Comparison of ENCODE assay signal across 13 cellular contexts in the genomic region with DNA sequence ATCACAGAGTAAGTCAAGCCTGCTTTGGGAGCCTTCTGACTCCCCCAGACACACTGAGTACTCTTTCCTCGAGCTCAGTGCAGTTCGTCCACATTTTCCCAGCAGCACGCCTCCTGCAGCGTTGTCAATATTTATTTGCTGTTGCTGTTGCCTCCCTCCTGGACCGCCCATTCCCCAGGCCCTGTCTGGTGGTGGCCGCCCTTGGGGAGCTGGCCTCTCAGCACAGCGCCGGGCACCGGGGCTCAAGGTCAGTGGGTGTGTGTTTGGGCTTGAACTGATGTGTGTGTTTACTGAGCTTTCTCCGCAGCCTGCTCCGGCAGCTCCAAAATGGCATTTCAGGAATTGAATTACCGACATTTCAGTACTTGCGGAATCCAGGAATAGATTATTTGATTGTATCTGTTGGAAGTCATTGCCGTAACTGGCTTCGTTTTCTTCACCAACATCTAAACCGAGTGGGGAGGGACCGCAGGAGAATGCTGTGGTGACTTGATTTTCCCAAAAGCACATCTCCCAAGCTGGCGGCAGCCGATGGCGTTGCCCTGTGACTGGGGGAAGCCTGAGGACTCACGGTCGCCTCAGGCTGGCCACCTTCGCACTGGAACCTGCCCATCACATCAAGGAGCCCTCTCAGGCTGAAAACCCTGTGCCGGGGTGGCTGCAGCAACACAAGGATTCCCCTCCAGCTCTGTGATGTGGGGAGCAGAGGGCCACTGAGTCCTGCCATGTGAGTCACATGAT.
"Had no signal": no experiment of that assay in that cellular context is flagged by ENCODE, and none has a peak within 500 bp of the region (broad histone marks: within the 10 kb centered on the region; RNA-seq: fewer than 3 reads in every experiment).

No MANE protein-coding gene starts in this region.

- H3K4me1 ChIP-seq: gastroesophageal sphincter, vagina had no signal

- H3K27me3 ChIP-seq: gastroesophageal sphincter, vagina had no signal

- H3K36me3 ChIP-seq: gastroesophageal sphincter, vagina had no signal

- H3K9me3 ChIP-seq: gastroesophageal sphincter, vagina had no signal

- H3K27ac ChIP-seq: coronary artery, epithelial cell of prostate, gastroesophageal sphincter, vagina had no signal

- ATAC-seq: gastroesophageal sphincter had no signal

- H3K4me3 ChIP-seq: coronary artery, gastroesophageal sphincter, vagina had no signal

- DNase-seq: activated CD4-positive, alpha-beta memory T cell treated with anti-CD3 and anti-CD28 coated beads for 36 hours; activated CD4-positive, CD25-positive, alpha-beta regulatory T cell treated with anti-CD3 and anti-CD28 coated beads, Interleukin-2, amount 50 U/mL, for 72 hours; activated naive CD8-positive, alpha-beta T cell treated with anti-CD3 and anti-CD28 coated beads, Interleukin-2, amount 10 ng/mL, durations not matched to agents 7 days and 5 days; activated T-cell treated with anti-CD3 and anti-CD28 coated beads, Interleukin-2, amount 50 U/mL, for 48 hours; aorta; effector CD4-positive, alpha-beta T cell; nephron progenitor cell; stimulated activated CD4-positive, alpha-beta T cell treated with anti-CD3 and anti-CD28 coated beads, Interleukin-2, amount 100 ng/mL, for 48 hours; stimulated activated naive CD4-positive, alpha-beta T cell treated with Interleukin-2 at 50 U/mL for 16 hours had no signal
